Comparison of ENCODE assay signal across 8 cellular contexts in the genomic region with DNA sequence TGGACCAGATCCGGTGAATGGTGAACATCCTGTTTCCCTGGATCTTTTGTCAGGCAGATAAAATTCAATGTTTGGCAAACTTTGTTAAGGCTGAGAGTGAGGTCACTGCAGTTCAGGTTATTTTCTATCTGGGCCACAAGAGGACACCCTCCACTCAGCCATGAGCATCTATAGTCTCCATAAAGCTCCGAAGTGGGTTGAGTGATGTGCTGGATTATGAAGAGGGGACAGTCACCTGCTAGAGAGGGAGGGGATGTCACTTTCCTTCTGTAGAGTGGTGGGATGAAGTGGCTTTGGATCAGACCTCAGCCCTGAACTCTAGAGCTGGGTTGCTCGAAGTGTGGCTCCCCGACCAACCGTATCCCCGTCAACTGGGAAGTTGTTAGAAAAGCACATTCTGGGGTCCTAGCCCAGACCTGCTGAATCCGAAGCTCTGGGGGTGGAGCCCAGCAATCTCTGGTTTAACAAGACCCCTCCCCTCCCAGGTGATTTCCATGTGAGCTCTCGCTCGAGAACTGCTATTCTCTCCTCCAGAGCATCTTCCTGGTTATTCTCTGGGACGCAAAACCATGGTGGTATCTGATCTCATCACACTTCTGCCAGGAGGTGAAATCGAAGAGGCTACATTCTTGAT. TPM values are rescaled to one million over a fixed set of nuclear protein-coding genes. Genes with fewer than 3 reads are reported as not detected.
DNase-seq lines count a peak whose midpoint lies in the region; ATAC-seq, FAIRE-seq and TF ChIP-seq lines count a peak whose summit lies in the region.

No MANE protein-coding gene starts in this region.

- intact Hi-C loops in lower lobe of right lung (cut with DNase I): loop anchor here (5.0 kb wide), 1 partner anchor 170 kb away; no protein-coding TSS in a partner anchor

- H3K27ac ChIP-seq in lower lobe of right lung: no peak overlapping the region

- ATAC-seq in lower lobe of right lung (peak; percentile 40 to 56), HG02884 (IDR thresholded peaks at IDR 0.05; ENCODE audit: unreplicated experiment) (no peak), GM19324 (IDR thresholded peaks at IDR 0.05; ENCODE audit: low FRiP score, unreplicated experiment) (no peak)

- H3K27me3 ChIP-seq in BE2C: no peaks in the 10 kb centered on the region
- H3K27me3 ChIP-seq in lower lobe of right lung (ENCODE audit: low read depth): no peaks in the 10 kb centered on the region

- DNase-seq in BE2C (peak; percentile 52), GM18507 (ENCODE audit: extremely low spot score, insufficient read length, low read depth) (no peak), NCI-H69 (lab: John Stamatoyannopoulos, UW) (peak; percentile 68), choroid plexus epithelial cell (ENCODE audit: low read depth) (peak; percentile 86), lower lobe of right lung (no peak), frontal cortex (ENCODE audit: low spot score in 2 of 2) (no peak)

- H3K4me1 ChIP-seq in BE2C (peaks cover 15% of the 10 kb centered on the region), lower lobe of right lung (peaks cover 24% of the 10 kb centered on the region)

- no peak overlapping the region for H3K4me3 ChIP-seq in BE2C (ENCODE audit: low read depth, low read length)
- H3K4me3 ChIP-seq in choroid plexus epithelial cell (ENCODE audit: low read depth, low read length): no peak overlapping the region
- no peak overlapping the region for H3K4me3 ChIP-seq in lower lobe of right lung

- H3K9me3 ChIP-seq in BE2C: no peaks in the 10 kb centered on the region
- H3K9me3 ChIP-seq in lower lobe of right lung: no peaks in the 10 kb centered on the region

- H3K36me3 ChIP-seq in BE2C (no peaks in the 10 kb centered on the region), lower lobe of right lung (no peaks in the 10 kb centered on the region)

- TF ChIP-seq CTCF in BE2C (IDR thresholded peaks at IDR 0.05; ENCODE audit: low read depth, low read length) (peak; percentile 90), choroid plexus epithelial cell (conservative IDR thresholded peaks at IDR 0.05; ENCODE audit: low read depth, low read length) (peak; percentile 95), lower lobe of right lung (IDR thresholded peaks at IDR 0.05) (peak; percentile 55)

- FAIRE-seq in GM18507 (lab: Jason Lieb, UNC): peak; percentile 9
- no peak for FAIRE-seq in frontal cortex (lab: Jason Lieb, UNC)

RNA-seq across cellular contexts. Expression of a gene that starts 31.8 kb away (rescaled TPM):
- polyA plus RNA-seq in BE2C (2012; ENCODE audit: insufficient read depth, insufficient read length, low read depth): 1.6 TPM
- total RNA-seq in lower lobe of right lung: 0.97 TPM
- total RNA-seq in frontal cortex: 2.9 TPM

RNA-seq across cellular contexts. Expression of a gene that starts 52.5 kb away (rescaled TPM):
- 4.3 TPM for polyA plus RNA-seq in BE2C (2012; ENCODE audit: insufficient read depth, insufficient read length, low read depth)
- total RNA-seq in lower lobe of right lung (42.1 TPM), frontal cortex (7.3 TPM)

Comparison
In these comparisons a context has a peak if more than half of its experiments do, and no peak if none do; other contexts are left out.
1. DNase-seq: peak in BE2C (single experiment), NCI-H69 (single experiment) and choroid plexus epithelial cell (single experiment); none in GM18507 (single experiment), lower lobe of right lung (single experiment) and frontal cortex (0 of 2).
2. ATAC-seq: peak in lower lobe of right lung (2 of 2); none in HG02884 (single experiment) and GM19324 (single experiment).
3. Peak in every context shown above with its lines, with median percentiles within 50 percentile points of each other: CTCF ChIP-seq.